In the genomic region with DNA sequence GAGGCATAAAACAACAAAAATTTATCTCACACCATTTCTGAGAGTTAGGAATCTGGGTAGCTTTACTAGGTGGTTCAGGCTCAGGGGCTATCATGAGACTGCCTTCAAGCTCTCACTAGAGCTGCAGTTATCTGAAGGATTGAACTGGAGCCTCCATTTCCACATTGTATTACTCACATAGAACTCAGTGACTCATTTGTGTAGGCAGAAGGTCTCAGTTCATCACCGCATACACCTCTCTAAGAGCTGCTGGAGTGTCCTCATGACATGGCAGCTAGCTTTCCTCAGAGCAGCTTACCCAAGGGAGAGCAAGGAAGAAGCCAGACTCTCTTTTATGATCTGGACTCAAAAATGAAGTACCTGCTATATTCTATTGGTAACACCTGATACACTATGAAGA, we compare ENCODE assay signal across 28 cellular contexts.
DNase-seq lines count a peak whose midpoint lies in the region; ATAC-seq and TF ChIP-seq lines count a peak whose summit lies in the region.
"Had no signal": no experiment of that assay in that cellular context is flagged by ENCODE, and none has a peak within 500 bp of the region (broad histone marks: within the 10 kb centered on the region; RNA-seq: fewer than 3 reads in every experiment).

No MANE protein-coding gene starts in this region.

- H3K4me1 Mint-ChIP-seq in MCF 10A (ENCODE audit: insufficient read depth, unreplicated experiment), result no peaks in the 10 kb centered on the region
- H3K4me1 Mint-ChIP-seq in activated naive CD8-positive, alpha-beta T cell treated with anti-CD3 and anti-CD28 coated beads, Interleukin-2, amount 50 U/mL, for 24 hours, result no peaks in the 10 kb centered on the region
- H3K4me1 Mint-ChIP-seq: B cell, neural crest cell, T-cell had no signal

- peak; percentile 11 for DNase-seq in MCF 10A (ENCODE audit: unreplicated experiment)
- no peak for DNase-seq in breast epithelium (ENCODE audit: low spot score in 2 of 2)
- DNase-seq in amniotic epithelial cell (ENCODE audit: low read depth), result peak; percentile 52
- DNase-seq in fibroblast of the aortic adventitia (ENCODE audit: low read depth), result peak; percentile 4
- no peak for DNase-seq in testis
- no peak for DNase-seq in activated naive CD8-positive, alpha-beta T cell treated with anti-CD3 and anti-CD28 coated beads, Interleukin-2, amount 50 U/mL, for 24 hours
- no peak for DNase-seq in NCI-H69 (lab: John Stamatoyannopoulos, UW)
- DNase-seq: activated CD8-positive, alpha-beta T cell treated with anti-CD3 and anti-CD28 coated beads, Interleukin-2, amount 10 ng/mL, durations not matched to agents 7 days and 5 days; activated T-cell treated with anti-CD3 and anti-CD28 coated beads for 4 hours; cortex of kidney; DMS79; glutamatergic neuron; KBM-7; lower lobe of right lung; NCI-H1694; NCI-H2171; NCI-H526; sigmoid colon; T-cell; transverse colon had no signal

- intact Hi-C loops in MCF 10A (cut with micrococcal nuclease) (no loop called here), breast epithelium (cut with DNase I; ENCODE audit: low total_unique reads) (no loop called here), testis (cut with DNase I; ENCODE audit: low total_unique reads) (no loop called here)

- BruUV-seq in MCF 10A (replicated peaks; lab: Mats Ljungman, UMichigan), result no TSS peak

- H3K27me3 ChIP-seq in breast epithelium (no peaks in the 10 kb centered on the region), testis (no peaks in the 10 kb centered on the region)
- H3K27me3 ChIP-seq: esophagus muscularis mucosa, sigmoid colon, SJSA1, transverse colon had no signal

- H3K4me3 ChIP-seq in breast epithelium (no peak overlapping the region), fibroblast of the aortic adventitia (ENCODE audit: low read depth, low read length) (no peak overlapping the region), testis (no peak overlapping the region)
- H3K4me3 ChIP-seq: A549, esophagus muscularis mucosa, lower lobe of right lung, sigmoid colon, SJSA1, transverse colon had no signal

- H3K36me3 ChIP-seq in breast epithelium (no peaks in the 10 kb centered on the region), testis (ENCODE audit: low read depth, missing control alignments) (no peaks in the 10 kb centered on the region)
- H3K36me3 ChIP-seq: esophagus muscularis mucosa, lower lobe of right lung, sigmoid colon, SJSA1, transverse colon had no signal

- POLR2A ChIA-PET in MCF 10A (lab: Yijun Ruan, JAX), result no interaction called here

- H3K9me3 ChIP-seq in breast epithelium (no peaks in the 10 kb centered on the region), testis (no peaks in the 10 kb centered on the region)
- H3K9me3 ChIP-seq: A549, esophagus muscularis mucosa, lower lobe of right lung, sigmoid colon, SJSA1, transverse colon had no signal

- TF ChIP-seq POLR2A in breast epithelium (IDR thresholded peaks at IDR 0.05) (no peak), testis (IDR thresholded peaks at IDR 0.05) (no peak)

- WGBS in testis, 2 donors, result 94 to 100% methylated on average over 1 of the region's 1 CpG

- H3K27ac ChIP-seq in breast epithelium (no peak overlapping the region), testis (no peak overlapping the region)
- H3K27ac ChIP-seq: A549, esophagus muscularis mucosa, lower lobe of right lung, sigmoid colon, SJSA1, transverse colon had no signal

- CTCF ChIA-PET in MCF 10A (lab: Yijun Ruan, JAX), result no interaction called here

- H3K9me3 Mint-ChIP-seq in MCF 10A (ENCODE audit: unreplicated experiment), result no peaks in the 10 kb centered on the region
- peaks cover 6% of the 10 kb centered on the region for H3K9me3 Mint-ChIP-seq in activated naive CD8-positive, alpha-beta T cell treated with anti-CD3 and anti-CD28 coated beads, Interleukin-2, amount 50 U/mL, for 24 hours
- H3K9me3 Mint-ChIP-seq: neural crest cell had no signal

- H3K4me1 ChIP-seq in breast epithelium, result no peaks in the 10 kb centered on the region
- no peaks in the 10 kb centered on the region for H3K4me1 ChIP-seq in testis
- H3K4me1 ChIP-seq: A549, esophagus muscularis mucosa, lower lobe of right lung, sigmoid colon, SJSA1, transverse colon had no signal

- H3K36me3 Mint-ChIP-seq in MCF 10A (ENCODE audit: insufficient read depth, unreplicated experiment), result no peaks in the 10 kb centered on the region
- H3K36me3 Mint-ChIP-seq in activated naive CD8-positive, alpha-beta T cell treated with anti-CD3 and anti-CD28 coated beads, Interleukin-2, amount 50 U/mL, for 24 hours (ENCODE audit: low read depth), result no peaks in the 10 kb centered on the region
- H3K36me3 Mint-ChIP-seq: T-cell had no signal

- TF ChIP-seq CTCF in MCF 10A (IDR thresholded peaks at IDR 0.05; ENCODE audit: unreplicated experiment) (no peak), breast epithelium (IDR thresholded peaks at IDR 0.05) (no peak), fibroblast of the aortic adventitia (IDR thresholded peaks at IDR 0.05; ENCODE audit: insufficient read depth, low read length) (no peak), testis (IDR thresholded peaks at IDR 0.05) (no peak)

- H3K27me3 Mint-ChIP-seq in MCF 10A (ENCODE audit: insufficient read depth, unreplicated experiment), result no peaks in the 10 kb centered on the region
- no peaks in the 10 kb centered on the region for H3K27me3 Mint-ChIP-seq in activated naive CD8-positive, alpha-beta T cell treated with anti-CD3 and anti-CD28 coated beads, Interleukin-2, amount 50 U/mL, for 24 hours
- H3K27me3 Mint-ChIP-seq: B cell, T-cell had no signal

- no peak overlapping the region for H3K27ac Mint-ChIP-seq in MCF 10A (ENCODE audit: low read depth, unreplicated experiment)
- H3K27ac Mint-ChIP-seq in activated naive CD8-positive, alpha-beta T cell treated with anti-CD3 and anti-CD28 coated beads, Interleukin-2, amount 50 U/mL, for 24 hours, result no peak overlapping the region
- H3K27ac Mint-ChIP-seq: activated CD8-positive, alpha-beta T cell treated with anti-CD3 and anti-CD28 coated beads, Interleukin-2, amount 10 ng/mL, durations not matched to agents 7 days and 5 days; B cell; T-cell had no signal

- no peak overlapping the region for H3K4me3 Mint-ChIP-seq in MCF 10A (ENCODE audit: unreplicated experiment)
- no peak overlapping the region for H3K4me3 Mint-ChIP-seq in activated naive CD8-positive, alpha-beta T cell treated with anti-CD3 and anti-CD28 coated beads, Interleukin-2, amount 50 U/mL, for 24 hours
- H3K4me3 Mint-ChIP-seq: activated CD8-positive, alpha-beta T cell treated with anti-CD3 and anti-CD28 coated beads, Interleukin-2, amount 10 ng/mL, durations not matched to agents 7 days and 5 days; B cell; neural crest cell; T-cell had no signal

- no peak for ATAC-seq in GM18909 (IDR thresholded peaks at IDR 0.05; ENCODE audit: poor library complexity, unreplicated experiment)
- ATAC-seq in activated naive CD8-positive, alpha-beta T cell treated with anti-CD3 and anti-CD28 coated beads, Interleukin-2, amount 50 U/mL, for 24 hours, result no peak
- ATAC-seq: A549; activated CD4-positive, CD25-positive, alpha-beta regulatory T cell treated with anti-CD3 and anti-CD28 coated beads, Interleukin-2, amount 50 U/mL, for 24 hours; activated CD8-positive, alpha-beta T cell treated with anti-CD3 and anti-CD28 coated beads, Interleukin-2, amount 10 ng/mL, durations not matched to agents 7 days and 5 days; HCT116; lower lobe of right lung; T-cell had no signal

Comparison
In these comparisons a context has a peak if more than half of its experiments do, and no peak if none do; other contexts are left out.
1. DNase-seq: peak in MCF 10A (single experiment), amniotic epithelial cell (single experiment) and fibroblast of the aortic adventitia (single experiment); none in breast epithelium (0 of 2), testis (single experiment), activated naive CD8-positive, alpha-beta T cell treated with anti-CD3 and anti-CD28 coated beads, Interleukin-2, amount 50 U/mL, for 24 hours (single experiment) and NCI-H69 (single experiment).